In genomic region chr3:156478931-156479330, GRCh38 we compare ENCODE assay signal across 19 cellular contexts.
DNase-seq lines count a peak whose midpoint lies in the region; ATAC-seq, FAIRE-seq and TF ChIP-seq lines count a peak whose summit lies in the region.
"Had no signal": no experiment of that assay in that cellular context is flagged by ENCODE, and none has a peak within 500 bp of the region (broad histone marks: within the 10 kb centered on the region; RNA-seq: fewer than 3 reads in every experiment).

No MANE protein-coding gene starts in this region.

- DNase-seq in Ammon's horn (ENCODE audit: low spot score) (peak; percentile 15), H54 (ENCODE audit: insufficient read length, low spot score) (no peak), NCI-H69 (lab: John Stamatoyannopoulos, UW) (peak; percentile 62), glutamatergic neuron (no peak), NCI-H1092 (lab: John Stamatoyannopoulos, UW) (no peak), gastrocnemius medialis (no peak)
- DNase-seq: 8988T; CD8-positive, alpha-beta T cell; KBM-7; NCI-H1436 treated with DMSO at 0.1 percent for 48 hours; NCI-H2081 treated with DMSO at 0.1 percent for 48 hours; NCI-H2227 treated with DMSO at 0.1 percent for 48 hours; RPMI8226; SIG-M5; T-helper 17 cell had no signal

- no peaks in the 10 kb centered on the region for H3K9me3 Mint-ChIP-seq in glutamatergic neuron (ENCODE audit: unreplicated experiment)
- H3K9me3 Mint-ChIP-seq: CD8-positive, alpha-beta T cell had no signal

- no peaks in the 10 kb centered on the region for H3K36me3 ChIP-seq in gastrocnemius medialis
- H3K36me3 ChIP-seq: BLaER1, HAP-1 had no signal

- peak overlapping the region; percentile 84 for H3K27ac Mint-ChIP-seq in glutamatergic neuron (ENCODE audit: unreplicated experiment)
- H3K27ac Mint-ChIP-seq: CD8-positive, alpha-beta T cell; T-helper 17 cell had no signal

- no peaks in the 10 kb centered on the region for H3K4me1 ChIP-seq in gastrocnemius medialis
- H3K4me1 ChIP-seq: HAP-1 had no signal

- no peaks in the 10 kb centered on the region for H3K9me3 ChIP-seq in gastrocnemius medialis
- H3K9me3 ChIP-seq: BLaER1, HAP-1 had no signal

- peak overlapping the region; percentile 59 for H3K4me3 Mint-ChIP-seq in glutamatergic neuron (ENCODE audit: unreplicated experiment)
- H3K4me3 Mint-ChIP-seq: CD8-positive, alpha-beta T cell; T-helper 17 cell had no signal

- H3K4me1 Mint-ChIP-seq in glutamatergic neuron (ENCODE audit: low read depth, unreplicated experiment) = peaks cover 23% of the 10 kb centered on the region

- no peaks in the 10 kb centered on the region for H3K27me3 Mint-ChIP-seq in glutamatergic neuron (ENCODE audit: unreplicated experiment)

- peak; percentile 45 for FAIRE-seq in H54 (lab: Jason Lieb, UNC)

- intact Hi-C loops in gastrocnemius medialis (cut with DNase I; ENCODE audit: low total_unique reads) = no loop called here

- TF ChIP-seq CTCF in glutamatergic neuron (IDR thresholded peaks at IDR 0.05; ENCODE audit: partially characterized antibody, unreplicated experiment) (no peak), gastrocnemius medialis (IDR thresholded peaks at IDR 0.05 in 4 of 5, conservative IDR thresholded peaks at IDR 0.05 in 1 of 5) (no peak)

- no peak for TF ChIP-seq POLR2A in H54 (IDR thresholded peaks at IDR 0.05; ENCODE audit: low read depth, low read length)
- TF ChIP-seq POLR2A in gastrocnemius medialis (IDR thresholded peaks at IDR 0.05) = no peak

- no peak overlapping the region for H3K4me3 ChIP-seq in gastrocnemius medialis
- H3K4me3 ChIP-seq: BLaER1, HAP-1 had no signal

- ATAC-seq in GM19023 (IDR thresholded peaks at IDR 0.05; ENCODE audit: unreplicated experiment) = no peak
- no peak for ATAC-seq in HG02852 (IDR thresholded peaks at IDR 0.05; ENCODE audit: unreplicated experiment)
- no peak for ATAC-seq in gastrocnemius medialis
- ATAC-seq: CD8-positive, alpha-beta T cell; T-helper 17 cell had no signal

- no peaks in the 10 kb centered on the region for H3K36me3 Mint-ChIP-seq in glutamatergic neuron (ENCODE audit: unreplicated experiment)
- H3K36me3 Mint-ChIP-seq: CD8-positive, alpha-beta T cell had no signal

- H3K27ac ChIP-seq in gastrocnemius medialis = no peak overlapping the region
- H3K27ac ChIP-seq: BLaER1 had no signal

- in situ Hi-C loops in gastrocnemius medialis (cut with MboI; ENCODE audit: low sequenced_read_pairs in 4 of 4) = no loop called here

- H3K27me3 ChIP-seq in gastrocnemius medialis = no peaks in the 10 kb centered on the region
- H3K27me3 ChIP-seq: BLaER1 had no signal

Comparison
In these comparisons a context has a peak if more than half of its experiments do, and no peak if none do; other contexts are left out.
1. DNase-seq: peak in Ammon's horn (single experiment) and NCI-H69 (single experiment); none in H54 (single experiment), glutamatergic neuron (single experiment), NCI-H1092 (single experiment) and gastrocnemius medialis (0 of 2).